Comparison of ENCODE assay signal across 11 cellular contexts in genomic region chr4:148589182-148589581, GRCh38.
"Had no signal": no experiment of that assay in that cellular context is flagged by ENCODE, and none has a peak within 500 bp of the region (broad histone marks: within the 10 kb centered on the region; RNA-seq: fewer than 3 reads in every experiment).

No MANE protein-coding gene starts in this region.

- H3K27ac ChIP-seq: GM23248 had no signal

- H3K4me3 ChIP-seq: GM23248, GM23338, HAP-1 had no signal

- H3K9me3 ChIP-seq: HAP-1 had no signal

- H3K36me3 ChIP-seq: HAP-1 had no signal

- ATAC-seq: GM23338, HCT116 had no signal

- FAIRE-seq: H1, H54 had no signal

- H3K4me1 ChIP-seq: HAP-1 had no signal

- H3K4me2 ChIP-seq: GM23338 had no signal

- DNase-seq: GM23248, GOT3, H7, H9, HCEC 1CT, HFFc6 had no signal
